ENCODE assay signal across 21 cellular contexts in genomic region chr12:45794422-45794821, GRCh38.
"Had no signal": no experiment of that assay in that cellular context is flagged by ENCODE, and none has a peak within 500 bp of the region (broad histone marks: within the 10 kb centered on the region; RNA-seq: fewer than 3 reads in every experiment).

No MANE protein-coding gene starts in this region.

- DNase-seq: activated CD4-positive, alpha-beta T cell treated with anti-CD3 and anti-CD28 coated beads, Interleukin-2, amount 50 U/mL, for 4 hours; activated CD4-positive, CD25-positive, alpha-beta regulatory T cell treated with anti-CD3 and anti-CD28 coated beads, Interleukin-2, amount 50 U/mL, for 72 hours; activated naive CD4-positive, alpha-beta T cell; activated naive CD8-positive, alpha-beta T cell treated with anti-CD3 and anti-CD28 coated beads, Interleukin-2, amount 10 ng/mL, durations not matched to agents 7 days and 5 days; activated T-cell treated with anti-CD3 and anti-CD28 coated beads for 4 hours; anterior cingulate cortex; effector memory CD4-positive, alpha-beta T cell; foreskin melanocyte; left cardiac atrium; mucosa of descending colon; naive thymus-derived CD8-positive, alpha-beta T cell; retina; stimulated activated CD4-positive, alpha-beta T cell treated with anti-CD3 and anti-CD28 coated beads, Interleukin-15, amount 100 ng/mL, for 24 hours; stimulated activated CD4-positive, alpha-beta T cell treated with anti-CD3 and anti-CD28 coated beads, Interleukin-4, amount 100 ng/mL, for 24 hours; stimulated activated naive CD4-positive, alpha-beta T cell; substantia nigra; T-helper 9 cell; uterus had no signal

- H3K4me3 ChIP-seq: lung, mucosa of descending colon, tibial nerve, uterus had no signal

- H3K27me3 Mint-ChIP-seq: activated naive CD8-positive, alpha-beta T cell treated with anti-CD3 and anti-CD28 coated beads, Interleukin-2, amount 10 ng/mL, durations not matched to agents 7 days and 5 days; naive thymus-derived CD8-positive, alpha-beta T cell had no signal

- H3K36me3 ChIP-seq: neutrophil, tibial nerve, uterus had no signal

- ATAC-seq: left cardiac atrium; mucosa of descending colon; naive thymus-derived CD8-positive, alpha-beta T cell had no signal

- H3K27ac Mint-ChIP-seq: activated naive CD8-positive, alpha-beta T cell treated with anti-CD3 and anti-CD28 coated beads, Interleukin-2, amount 10 ng/mL, durations not matched to agents 7 days and 5 days; naive thymus-derived CD8-positive, alpha-beta T cell had no signal

- H3K9me3 Mint-ChIP-seq: activated naive CD8-positive, alpha-beta T cell treated with anti-CD3 and anti-CD28 coated beads, Interleukin-2, amount 10 ng/mL, durations not matched to agents 7 days and 5 days had no signal

- H3K27me3 ChIP-seq: neutrophil, tibial nerve, uterus had no signal

- H3K27ac ChIP-seq: neutrophil, tibial nerve, uterus had no signal

- H3K4me3 Mint-ChIP-seq: activated naive CD8-positive, alpha-beta T cell treated with anti-CD3 and anti-CD28 coated beads, Interleukin-2, amount 10 ng/mL, durations not matched to agents 7 days and 5 days; naive thymus-derived CD8-positive, alpha-beta T cell had no signal
